1 cellular context compared by ENCODE assay signal in the genomic region with DNA sequence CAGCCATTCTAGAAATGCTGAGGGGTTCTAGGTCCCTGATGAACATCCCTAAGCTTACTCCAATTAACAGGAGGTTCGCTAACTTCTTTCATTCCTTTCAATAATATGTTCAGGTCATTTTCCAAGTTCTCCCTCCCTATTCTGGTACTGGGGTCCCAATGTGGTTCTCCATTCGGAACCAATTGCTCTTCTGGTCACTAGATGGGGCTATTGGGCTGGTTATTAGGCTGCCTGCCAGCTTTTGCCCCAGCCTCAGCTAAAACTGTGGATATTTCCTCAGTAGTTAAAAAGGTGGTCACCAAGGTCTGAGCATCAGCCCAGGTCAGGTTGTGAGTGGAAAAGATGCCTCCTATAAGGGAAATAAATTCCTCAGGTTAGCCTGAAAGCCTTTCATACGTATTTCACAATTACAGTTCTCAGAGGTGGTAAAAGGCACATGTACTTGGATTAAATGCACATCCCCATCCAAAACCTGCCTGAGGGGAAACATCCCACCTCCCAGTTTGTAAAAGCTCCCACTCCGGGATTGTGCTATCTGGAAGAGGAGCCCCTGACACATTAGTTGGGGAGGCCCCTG.
TF ChIP-seq lines count a peak whose summit lies in the region.

No MANE protein-coding gene starts in this region.

TF ChIP-seq in SK-N-SH treated with all-trans-retinoic acid at 6 μM for 48 hours, 23 proteins besides CTCF, POLR2A, EP300 and RAD21 (continued from another document):
- TF ChIP-seq ESRRG (CRISPR knock-in tag; IDR thresholded peaks at IDR 0.05) (no peak), PPARA (CRISPR knock-in tag; IDR thresholded peaks at IDR 0.05; ENCODE audit: borderline replicate concordance) (no peak), OSR1 (CRISPR knock-in tag; IDR thresholded peaks at IDR 0.05) (no peak)
TF ChIP-seq in SK-N-SH treated with all-trans-retinoic acid at 6 μM for 48 hours: peak in this region for 0.
